ENCODE assay signal across 25 cellular contexts in genomic region chr5:135008556-135008955, GRCh38. TPM values are rescaled to one million over a fixed set of nuclear protein-coding genes. Genes with fewer than 3 reads are reported as not detected.
"Had no signal": no experiment of that assay in that cellular context is flagged by ENCODE, and none has a peak within 500 bp of the region (broad histone marks: within the 10 kb centered on the region; RNA-seq: fewer than 3 reads in every experiment).

No MANE protein-coding gene starts in this region.

- H3K4me3 Mint-ChIP-seq: dendritic cell treated with granulocyte-macrophage colony-stimulating factor and Interleukin-4, amounts not matched to agents 40 ng/mL and 50 ng/mL, for 4 days; effector memory CD8-positive, alpha-beta T cell; naive thymus-derived CD8-positive, alpha-beta T cell had no signal

- FAIRE-seq: colon, frontal cortex, pancreas had no signal

- H3K9me3 ChIP-seq: heart left ventricle, mucosa of descending colon, pancreas, right lobe of liver, stomach, thoracic aorta, transverse colon, uterus had no signal

- H3K4me3 ChIP-seq: heart left ventricle, mucosa of descending colon, pancreas, right lobe of liver, stomach, thoracic aorta, transverse colon, uterus had no signal

- H3K4me1 ChIP-seq: pancreas, right lobe of liver, uterus had no signal

- H3K27me3 ChIP-seq: heart left ventricle, pancreas, right lobe of liver, stomach, transverse colon, uterus had no signal

- H3K36me3 ChIP-seq: heart left ventricle, pancreas, right lobe of liver, stomach, thoracic aorta, transverse colon, uterus had no signal

- ATAC-seq: effector memory CD8-positive, alpha-beta T cell; heart left ventricle; left lobe of liver; mucosa of descending colon; naive thymus-derived CD8-positive, alpha-beta T cell; pancreas; right lobe of liver had no signal

- H3K27ac Mint-ChIP-seq: dendritic cell treated with granulocyte-macrophage colony-stimulating factor and Interleukin-4, amounts not matched to agents 40 ng/mL and 50 ng/mL, for 4 days; effector memory CD8-positive, alpha-beta T cell; naive thymus-derived CD8-positive, alpha-beta T cell; progenitor cell of endocrine pancreas had no signal

- H3K27ac ChIP-seq: heart left ventricle, pancreas, right lobe of liver, stomach, thoracic aorta, transverse colon, uterus had no signal

- H3K9me3 Mint-ChIP-seq: dendritic cell treated with granulocyte-macrophage colony-stimulating factor and Interleukin-4, amounts not matched to agents 40 ng/mL and 50 ng/mL, for 4 days; effector memory CD8-positive, alpha-beta T cell had no signal

- H3K27me3 Mint-ChIP-seq: effector memory CD8-positive, alpha-beta T cell had no signal

- DNase-seq: cerebellar nuclear complex; effector memory CD8-positive, alpha-beta T cell; erythroblast; hypothalamus; mammary epithelial cell; mucosa of descending colon; naive thymus-derived CD8-positive, alpha-beta T cell; right lobe of liver; stimulated activated CD4-positive, alpha-beta T cell treated with anti-CD3 and anti-CD28 coated beads, Interleukin-2, amount 100 ng/mL, for 24 hours; stimulated activated CD4-positive, alpha-beta T cell treated with anti-CD3 and anti-CD28 coated beads, Interleukin-4, amount 100 ng/mL, for 4 hours; stimulated activated naive CD4-positive, alpha-beta T cell; stomach; substantia nigra; transverse colon; uterus had no signal

RNA-seq across cellular contexts. Expression of gene PITX1, which starts 25.5 kb away (rescaled TPM):
- total RNA-seq: frontal cortex; glomerular endothelial cell; naive thymus-derived CD8-positive, alpha-beta T cell; right lobe of liver; thoracic aorta had no signal
- polyA plus RNA-seq: naive thymus-derived CD8-positive, alpha-beta T cell; neural cell had no signal

RNA-seq across cellular contexts. Expression of gene CATSPER3, which starts 40.8 kb away (rescaled TPM):
- total RNA-seq: glomerular endothelial cell, mammary epithelial cell, stomach, thoracic aorta had no signal
